In the genomic region with DNA sequence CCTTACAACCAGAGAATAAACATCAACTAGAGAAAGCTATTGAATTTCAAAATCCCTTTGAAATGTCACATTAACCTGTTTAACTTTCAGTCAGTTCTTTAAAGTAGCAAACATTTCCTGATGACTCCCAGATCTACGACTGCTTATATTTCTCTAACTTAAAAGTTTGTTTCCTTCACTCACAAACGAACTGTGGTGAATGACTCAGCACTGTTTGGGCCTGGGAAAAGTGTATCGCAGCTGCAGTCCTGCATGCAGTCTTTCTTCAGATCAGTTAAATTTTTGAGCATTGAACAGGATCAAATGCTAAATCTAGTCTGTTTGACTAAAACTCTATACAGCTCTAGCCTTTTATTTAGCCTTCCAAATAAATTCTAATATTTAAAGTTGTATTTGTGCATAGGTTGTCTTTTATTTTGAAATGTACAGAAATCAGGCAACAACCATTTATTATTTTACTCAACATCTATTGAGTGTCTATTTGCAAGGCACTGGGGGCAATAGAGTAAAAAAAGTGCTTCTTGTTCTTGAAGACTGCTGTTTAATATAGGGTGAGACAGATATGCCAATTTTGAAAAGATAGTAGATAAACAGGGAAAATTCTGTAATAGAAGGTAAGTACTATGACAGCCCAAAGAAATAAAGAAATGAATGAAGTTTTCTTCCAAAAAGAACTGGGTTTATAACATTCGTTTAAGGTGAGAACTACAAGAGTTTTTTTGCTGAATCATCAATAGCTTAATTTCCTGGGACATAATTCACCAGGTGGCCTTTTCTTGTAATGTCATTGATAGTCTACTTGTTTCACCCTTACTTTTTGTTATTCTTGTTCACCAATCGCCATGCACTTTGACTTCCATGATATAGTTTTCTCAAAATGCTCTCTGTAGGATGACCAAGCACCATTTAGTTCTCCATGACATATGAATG, we compare ENCODE assay signal across 9 cellular contexts.
DNase-seq lines count a peak whose midpoint lies in the region; ATAC-seq and TF ChIP-seq lines count a peak whose summit lies in the region.
"Had no signal": no experiment of that assay in that cellular context is flagged by ENCODE, and none has a peak within 500 bp of the region (broad histone marks: within the 10 kb centered on the region; RNA-seq: fewer than 3 reads in every experiment).

No MANE protein-coding gene starts in this region.

- in situ Hi-C loops in gastrocnemius medialis (cut with MboI; ENCODE audit: low sequenced_read_pairs in 4 of 4) = no loop called here

- peak overlapping the region; percentile 36; the same call in 1 of the 2 replicates for H3K9ac ChIP-seq in DND-41 (ENCODE audit: low read depth, low read length)

- no peaks in the 10 kb centered on the region for H3K79me2 ChIP-seq in DND-41 (ENCODE audit: insufficient read depth, low read length)

- DNase-seq in DND-41 = peak; percentile 72
- DNase-seq in MG63 = peak; percentile 61
- DNase-seq in choroid plexus epithelial cell (ENCODE audit: low read depth) = peak; percentile 90
- DNase-seq in gastrocnemius medialis = no peak
- DNase-seq in esophagus squamous epithelium (lab: John Stamatoyannopoulos, UW) = no peak
- DNase-seq in dorsolateral prefrontal cortex = no peak
- DNase-seq: activated naive CD4-positive, alpha-beta T cell treated with Interleukin-2 at 50 U/mL for 16 hours had no signal

- H3K27ac ChIP-seq in DND-41 (ENCODE audit: low read length) (peak overlapping the region; percentile 85), mesodermal cell (ENCODE audit: low read depth, low read length, severe bottlenecking) (peak overlapping the region; percentile 79), gastrocnemius medialis (no peak overlapping the region), esophagus squamous epithelium (no peak overlapping the region), dorsolateral prefrontal cortex (no peak overlapping the region)

- TF ChIP-seq CTCF in DND-41 (IDR thresholded peaks at IDR 0.05; ENCODE audit: borderline replicate concordance, extremely low read depth, low read length, poor library complexity, severe bottlenecking) (no peak), choroid plexus epithelial cell (conservative IDR thresholded peaks at IDR 0.05; ENCODE audit: low read depth, low read length) (no peak), gastrocnemius medialis (IDR thresholded peaks at IDR 0.05 in 4 of 5, conservative IDR thresholded peaks at IDR 0.05 in 1 of 5) (no peak), esophagus squamous epithelium (IDR thresholded peaks at IDR 0.05) (no peak), dorsolateral prefrontal cortex (IDR thresholded peaks at IDR 0.05 in 54 of 56, conservative IDR thresholded peaks at IDR 0.05 in 2 of 56; ENCODE audit: low read depth in 1 of 56, partially characterized antibody in 56 of 56) (no peak)

- no peaks in the 10 kb centered on the region for H4K20me1 ChIP-seq in DND-41 (ENCODE audit: insufficient read depth, low read length)

- peaks cover 6% of the 10 kb centered on the region for H3K9me3 ChIP-seq in DND-41 (ENCODE audit: insufficient read depth, low read length, severe bottlenecking)
- peaks cover 15% of the 10 kb centered on the region for H3K9me3 ChIP-seq in MG63
- H3K9me3 ChIP-seq in mesodermal cell (ENCODE audit: control insufficient read depth, low read length) = peaks cover 4% of the 10 kb centered on the region
- peaks cover 0 to 8% (median 0%) of the 10 kb centered on the region in 3 donors for H3K9me3 ChIP-seq in gastrocnemius medialis
- H3K9me3 ChIP-seq in esophagus squamous epithelium = peaks cover 0 to 12% (median 10%) of the 10 kb centered on the region in 3 donors

- peak overlapping the region; percentile 55 for H3K4me2 ChIP-seq in DND-41 (ENCODE audit: insufficient read depth, low read length)

- ATAC-seq in DND-41 (ENCODE audit: insufficient read depth, low read depth) (peak; percentile 90), HG03378 (IDR thresholded peaks at IDR 0.05; ENCODE audit: unreplicated experiment) (no peak), gastrocnemius medialis (no peak)

- H3K4me3 ChIP-seq in DND-41 (ENCODE audit: low read depth in 1 of 2, low read length in 2 of 2) (no peak overlapping the region), MG63 (no peak overlapping the region), choroid plexus epithelial cell (ENCODE audit: low read depth, low read length) (no peak overlapping the region), mesodermal cell (ENCODE audit: extremely low read depth, insufficient read depth, low read length, poor library complexity, severe bottlenecking) (no peak overlapping the region), gastrocnemius medialis (no peak overlapping the region), esophagus squamous epithelium (no peak overlapping the region), dorsolateral prefrontal cortex (no peak overlapping the region)

- H3K27me3 ChIP-seq in DND-41 (ENCODE audit: insufficient read depth, low read length, poor library complexity) (no peaks in the 10 kb centered on the region), MG63 (no peaks in the 10 kb centered on the region), gastrocnemius medialis (no peaks in the 10 kb centered on the region), esophagus squamous epithelium (no peaks in the 10 kb centered on the region), dorsolateral prefrontal cortex (no peaks in the 10 kb centered on the region)

- H2AFZ ChIP-seq in DND-41 (ENCODE audit: low read depth, low read length) = peak overlapping the region; percentile 24

- H3K4me1 ChIP-seq in DND-41 (ENCODE audit: insufficient read depth, low read length) (peaks cover 40% of the 10 kb centered on the region), mesodermal cell (ENCODE audit: control insufficient read depth, insufficient read depth, low read length, poor library complexity, severe bottlenecking) (peaks cover 6% of the 10 kb centered on the region), gastrocnemius medialis (no peaks in the 10 kb centered on the region), esophagus squamous epithelium (no peaks in the 10 kb centered on the region)

- intact Hi-C loops in gastrocnemius medialis (cut with DNase I; ENCODE audit: low total_unique reads) (no loop called here), esophagus squamous epithelium (cut with DNase I) (no loop called here), dorsolateral prefrontal cortex (cut with DNase I) (no loop called here)

- H3K36me3 ChIP-seq in DND-41 (ENCODE audit: insufficient read depth, low read length) = no peaks in the 10 kb centered on the region
- no peaks in the 10 kb centered on the region; the same call in 1 of the 2 replicates for H3K36me3 ChIP-seq in MG63
- no peaks in the 10 kb centered on the region for H3K36me3 ChIP-seq in mesodermal cell (ENCODE audit: control insufficient read depth, insufficient read depth, low read length)
- H3K36me3 ChIP-seq in gastrocnemius medialis = no peaks in the 10 kb centered on the region
- H3K36me3 ChIP-seq in esophagus squamous epithelium = no peaks in the 10 kb centered on the region

- WGBS in mesodermal cell (ENCODE audit: insufficient coverage in 2 of 2), 2 experiments = 46 to 66% methylated on average over 2 to 5 of the region's 5 CpGs
- WGBS in esophagus squamous epithelium, 2 donors = 36 to 41% methylated on average over 5 of the region's 5 CpGs

- TF ChIP-seq POLR2A in gastrocnemius medialis (IDR thresholded peaks at IDR 0.05) (no peak), esophagus squamous epithelium (IDR thresholded peaks at IDR 0.05) (no peak)

Comparison
In these comparisons a context has a peak if more than half of its experiments do, and no peak if none do; other contexts are left out.
1. DNase-seq: peak in DND-41 (single experiment), MG63 (single experiment) and choroid plexus epithelial cell (single experiment); none in gastrocnemius medialis (0 of 2), esophagus squamous epithelium (single experiment) and dorsolateral prefrontal cortex (0 of 10).
2. H3K27ac ChIP-seq: peak in DND-41 (single experiment) and mesodermal cell (single experiment); none in gastrocnemius medialis (0 of 4), esophagus squamous epithelium (0 of 4) and dorsolateral prefrontal cortex (0 of 59).